Comparison of ENCODE assay signal across 8 cellular contexts in genomic region chr4:42656986-42657792, GRCh38. TPM values are rescaled to one million over a fixed set of nuclear protein-coding genes. Genes with fewer than 3 reads are reported as not detected.
DNase-seq lines count a peak whose midpoint lies in the region; ATAC-seq, FAIRE-seq and TF ChIP-seq lines count a peak whose summit lies in the region.

ATP8A1 (minus strand) TSS chr4:42657105; CDS start chr4:42656873, 232 bp downstream.

- H3K36me3 Mint-ChIP-seq in Caco-2 (ENCODE audit: insufficient read depth, unreplicated experiment): peaks cover 4% of the 10 kb centered on the region

- peak in 1 of 2 experiments; percentile 98; a peak in 2 of 3 replicates for TF ChIP-seq EP300 in H1 (IDR thresholded peaks at IDR 0.05; ENCODE audit: borderline replicate concordance in 1 of 2, low read depth in 2 of 2, low read length in 2 of 2)

- DNase-seq in Caco-2: peak; percentile 87 to 92
- DNase-seq in HUDEP-2 (lab: John Stamatoyannopoulos, UW; ENCODE audit: unreplicated experiment in 76 of 76): peak in 75 of 76 experiments; percentile 5 to 95 (median 76)
- peak; percentile 77 for DNase-seq in NOMO-1 treated with dmso at 0.1 percent for 144 hours (lab: John Stamatoyannopoulos, UW; ENCODE audit: unreplicated experiment)
- DNase-seq in activated CD8-positive, alpha-beta memory T cell treated with anti-CD3 and anti-CD28 coated beads for 48 hours (ENCODE audit: low read depth in 2 of 3, low spot score in 2 of 3): peak; percentile 76 to 91 (median 79)
- peak; percentile 70 to 92 for DNase-seq in H1 (ENCODE audit: low read depth in 1 of 2, low spot score in 2 of 2)
- DNase-seq in mesenchymal stem cell: peak; percentile 89
- peak; percentile 84 for DNase-seq in stimulated activated CD8-positive, alpha-beta memory T cell treated with anti-CD3 and anti-CD28 coated beads, Interleukin-12 subunit alpha, Interleukin-12 subunit beta, amount 100 ng/mL, for 24 hours (ENCODE audit: extremely low read depth)

- WGBS in H1 (ENCODE audit: extremely low coverage in 1 of 2, insufficient coverage in 1 of 2, insufficient read length in 1 of 2, insufficient replicate concordance in 2 of 2, low coverage in 1 of 2, low lambda C conversion rate in 2 of 2, missing lambda C conversion rate in 1 of 2), 2 experiments: 2% methylated on average over 42 of the region's 68 CpGs; no CpG with 5 or more reads in 1 of the 2 experiments
- under 1% methylated on average over 45 of the region's 68 CpGs for WGBS in mesenchymal stem cell

- peak; percentile 82 for FAIRE-seq in H1 (lab: Jason Lieb, UNC)

- TF ChIP-seq CTCF in Caco-2 (IDR thresholded peaks at IDR 0.05; ENCODE audit: insufficient read depth in 1 of 2, low read depth in 1 of 2, low read length in 1 of 2, severe bottlenecking in 1 of 2, unreplicated experiment in 1 of 2) (no peak), H1 (IDR thresholded peaks at IDR 0.05; ENCODE audit: control extremely low read depth in 1 of 3, insufficient read depth in 1 of 3, low read depth in 1 of 3, low read length in 3 of 3) (no peak)

- ATAC-seq in GM21390 (IDR thresholded peaks at IDR 0.05; ENCODE audit: unreplicated experiment): peak; percentile 68

- TF ChIP-seq RAD21 in H1 (IDR thresholded peaks at IDR 0.05 in 1 of 2, conservative IDR thresholded peaks at IDR 0.05 in 1 of 2; ENCODE audit: low read depth in 2 of 2, low read length in 2 of 2): peak in 1 of 2 experiments; percentile 2; a peak in 1 of 4 replicates

- H3K27me3 Mint-ChIP-seq in Caco-2 (ENCODE audit: insufficient read depth, unreplicated experiment): no peaks in the 10 kb centered on the region

- peak within 1 kb of the TSS; percentile 98 for H4K5ac ChIP-seq in H1 (ENCODE audit: insufficient read length, low read depth, low read length)

- peak within 1 kb of the TSS; percentile 92 for H2BK120ac ChIP-seq in H1 (replicated peaks; ENCODE audit: low read depth, low read length)
- H2BK120ac ChIP-seq in mesenchymal stem cell (ENCODE audit: low read depth, low read length): peak within 1 kb of the TSS; percentile 98

- intact Hi-C loops in Caco-2 (cut with micrococcal nuclease; ENCODE audit: unreplicated experiment): loop anchor here (1.0 to 2.0 kb wide), 2 partner anchors 16 to 89 kb away; no protein-coding TSS in a partner anchor

- H3K18ac ChIP-seq in H1 (ENCODE audit: extremely low read depth, low read length) (peak within 1 kb of the TSS; percentile 98), mesenchymal stem cell (ENCODE audit: low read depth in 1 of 2, low read length in 2 of 2) (peak within 1 kb of the TSS; percentile 74 to 93)

- H3K4me1 ChIP-seq in Caco-2 (peaks cover 23% of the 10 kb centered on the region; the same call in 1 of the 2 replicates), H1 (replicated peaks in 1 of 4; ENCODE audit: control insufficient read depth in 3 of 4, insufficient read depth in 4 of 4, low read length in 3 of 4) (peaks cover 0 to 10% (median 2%) of the 10 kb centered on the region in 4 experiments; a peak in 3 of 7 replicates), mesenchymal stem cell (ENCODE audit: control insufficient read depth, insufficient read depth, low read depth, low read length) (peaks cover 9% of the 10 kb centered on the region)

- H3K14ac ChIP-seq in H1 (ENCODE audit: insufficient read length): no peak within 1 kb of the TSS
- peak within 1 kb of the TSS in 1 of 2 experiments; percentile 96 for H3K14ac ChIP-seq in mesenchymal stem cell (ENCODE audit: low read length in 2 of 2)

- no peak within 1 kb of the TSS for H3K23ac ChIP-seq in H1 (ENCODE audit: insufficient read length)
- no peak within 1 kb of the TSS for H3K23ac ChIP-seq in mesenchymal stem cell (ENCODE audit: low read length in 2 of 2)

- H3K9me3 ChIP-seq in Caco-2 (no peaks in the 10 kb centered on the region), H1 (ENCODE audit: insufficient read depth in 2 of 2, low read depth in 1 of 2, low read length in 1 of 2) (no peaks in the 10 kb centered on the region), mesenchymal stem cell (ENCODE audit: control insufficient read depth, low read length) (no peaks in the 10 kb centered on the region)

- H3K27ac ChIP-seq in H1 (ENCODE audit: low read depth, low read length) (peak within 1 kb of the TSS; percentile 98), mesenchymal stem cell (ENCODE audit: low read length, poor library complexity, severe bottlenecking) (peak within 1 kb of the TSS; percentile 96)

- no peak within 1 kb of the TSS for H3K4ac ChIP-seq in H1 (replicated peaks; ENCODE audit: insufficient read length, low read depth, low read length)
- H3K4ac ChIP-seq in mesenchymal stem cell (ENCODE audit: low read depth in 1 of 2, low read length in 2 of 2): peak within 1 kb of the TSS; percentile 46 to 77

- H3K9ac ChIP-seq in H1 (replicated peaks in 1 of 4; ENCODE audit: extremely low read depth in 1 of 4, low read depth in 3 of 4, low read length in 3 of 4) (peak within 1 kb of the TSS; percentile 58 to 98 (median 96)), mesenchymal stem cell (ENCODE audit: low read length) (peak within 1 kb of the TSS; percentile 97)

- H3K4me1 Mint-ChIP-seq in Caco-2 (ENCODE audit: low read depth, unreplicated experiment): peaks cover 28% of the 10 kb centered on the region

- H3K4me3 ChIP-seq in Caco-2 (ENCODE audit: low read depth, low read length) (peak within 1 kb of the TSS; percentile 89), H1 (ENCODE audit: extremely low read depth in 1 of 4, insufficient read depth in 2 of 4, low read depth in 3 of 4, low read length in 4 of 4) (peak within 1 kb of the TSS; percentile 77 to 82 (median 80)), mesenchymal stem cell (ENCODE audit: insufficient read depth in 1 of 2, low read depth in 1 of 2, low read length in 2 of 2) (peak within 1 kb of the TSS; percentile 72 to 92)

- no peaks in the 10 kb centered on the region for H4K20me1 ChIP-seq in H1 (replicated peaks in 1 of 2; ENCODE audit: control insufficient read depth in 1 of 2, insufficient read depth in 2 of 2, low read length in 2 of 2)

- peak within 1 kb of the TSS; percentile 76 for H3K4me3 Mint-ChIP-seq in Caco-2 (ENCODE audit: unreplicated experiment)

- H2BK15ac ChIP-seq in H1 (ENCODE audit: low read length) (peak within 1 kb of the TSS; percentile 99; the same call in 1 of the 2 replicates), mesenchymal stem cell (ENCODE audit: low read depth, poor library complexity, severe bottlenecking) (peak within 1 kb of the TSS; percentile 66)

- H2AFZ ChIP-seq in H1 (ENCODE audit: low read length): peak within 1 kb of the TSS; percentile 99
- H2AFZ ChIP-seq in mesenchymal stem cell (ENCODE audit: low read depth, low read length): peak within 1 kb of the TSS; percentile 99

- CTCF ChIA-PET in Caco-2 (lab: Charles Lee) (interaction anchor here (0.6 to 2.4 kb wide), 4 partner anchors 23 to 88 kb away, joined by 3 to 15 read pairs (median 5); no protein-coding TSS in a partner anchor), H1 (lab: Charles Lee; ENCODE audit: partially characterized antibody) (interaction anchor here (0.6 to 1.4 kb wide), 4 partner anchors 11 to 269 kb away, joined by 3 to 5 read pairs (median 4); no protein-coding TSS in a partner anchor)

- H4K8ac ChIP-seq in H1 (ENCODE audit: extremely low read depth, insufficient read depth, low read length) (peak within 1 kb of the TSS; percentile 99), mesenchymal stem cell (ENCODE audit: low read length) (peak within 1 kb of the TSS; percentile 95)

- POLR2A ChIA-PET in Caco-2 (lab: Charles Lee): interaction anchor here (0.6 to 1.2 kb wide), 11 partner anchors 9 to 220 kb away, joined by 3 to 7 read pairs (median 4); no protein-coding TSS in a partner anchor
- POLR2A ChIA-PET in H1 (lab: Charles Lee; ENCODE audit: partially characterized antibody): interaction anchor here (0.7 to 1.4 kb wide), 4 partner anchors 13 to 239 kb away, joined by 3 to 6 read pairs (median 3); no protein-coding TSS in a partner anchor

- peaks cover 14% of the 10 kb centered on the region for H3K9me3 Mint-ChIP-seq in Caco-2 (ENCODE audit: unreplicated experiment)

- H2AK5ac ChIP-seq in H1 (ENCODE audit: low read depth, low read length) (no peak within 1 kb of the TSS), mesenchymal stem cell (ENCODE audit: low read length, severe bottlenecking) (no peak within 1 kb of the TSS)

- TF ChIP-seq POLR2A in H1 (IDR thresholded peaks at IDR 0.05; ENCODE audit: control extremely low read depth in 1 of 2, low read depth in 2 of 2, low read length in 2 of 2): peak; percentile 57 to 92

- peak within 1 kb of the TSS; percentile 86; the same call in 1 of the 2 replicates for H2BK20ac ChIP-seq in H1 (ENCODE audit: low read length)

- BruUV-seq in Caco-2 (replicated peaks; lab: Mats Ljungman, UMichigan): no TSS peak

- peak within 1 kb of the TSS; percentile 96 for H4K91ac ChIP-seq in H1 (replicated peaks; ENCODE audit: insufficient read length, low read length)
- H4K91ac ChIP-seq in mesenchymal stem cell (ENCODE audit: low read length): peak within 1 kb of the TSS; percentile 74

- H3K79me1 ChIP-seq in H1 (ENCODE audit: low read depth, low read length) (no peaks in the 10 kb centered on the region), mesenchymal stem cell (replicated peaks; ENCODE audit: low read length, poor library complexity, severe bottlenecking) (peaks cover 3% of the 10 kb centered on the region)

- H3K36me3 ChIP-seq in Caco-2 (ENCODE audit: control insufficient read depth, insufficient read depth, low read length) (no peaks in the 10 kb centered on the region), H1 (ENCODE audit: control insufficient read depth in 2 of 4, insufficient read depth in 4 of 4, low read length in 3 of 4) (no peaks in the 10 kb centered on the region), mesenchymal stem cell (ENCODE audit: control insufficient read depth in 1 of 2, insufficient read depth in 2 of 2, low read depth in 1 of 2, low read length in 2 of 2) (no peaks in the 10 kb centered on the region)

- H3K27me3 ChIP-seq in Caco-2 (replicated peaks; ENCODE audit: control insufficient read depth, insufficient read depth, low read length): no peaks in the 10 kb centered on the region
- H3K27me3 ChIP-seq in H1 (replicated peaks in 1 of 4; ENCODE audit: control insufficient read depth in 3 of 4, extremely low read depth in 1 of 4, insufficient read depth in 3 of 4, low read length in 3 of 4): peaks cover 0 to 2% (median 0%) of the 10 kb centered on the region in 4 experiments; a peak in 1 of 7 replicates
- peaks cover 0 to 9% of the 10 kb centered on the region in 2 experiments for H3K27me3 ChIP-seq in mesenchymal stem cell (ENCODE audit: control insufficient read depth in 1 of 2, insufficient read depth in 1 of 2, low read length in 2 of 2)

- H2BK5ac ChIP-seq in H1 (ENCODE audit: low read depth, low read length): peak within 1 kb of the TSS; percentile 96
- H2BK5ac ChIP-seq in mesenchymal stem cell (ENCODE audit: low read depth, low read length, poor library complexity, severe bottlenecking): peak within 1 kb of the TSS; percentile 93

- H3K27ac Mint-ChIP-seq in Caco-2 (ENCODE audit: unreplicated experiment): peak within 1 kb of the TSS; percentile 96

- H3K56ac ChIP-seq in H1 (replicated peaks; ENCODE audit: insufficient read length, low read depth, low read length): peak within 1 kb of the TSS; percentile 77

- H2BK12ac ChIP-seq in H1 (ENCODE audit: low read depth, low read length) (peak within 1 kb of the TSS; percentile 99), mesenchymal stem cell (ENCODE audit: low read length in 2 of 2) (peak within 1 kb of the TSS; percentile 72 to 87)

- H3K79me2 ChIP-seq in H1 (ENCODE audit: control insufficient read depth in 1 of 2, insufficient read depth in 2 of 2, low read length in 2 of 2): peaks cover 0 to 10% of the 10 kb centered on the region in 2 experiments; a peak in 1 of 4 replicates

- H3K23me2 ChIP-seq in H1 (ENCODE audit: low read depth, low read length): peaks cover 14% of the 10 kb centered on the region

- H3K4me2 ChIP-seq in H1 (ENCODE audit: insufficient read depth in 1 of 2, low read depth in 2 of 2, low read length in 2 of 2): peak within 1 kb of the TSS; percentile 88 to 89
- H3K4me2 ChIP-seq in mesenchymal stem cell (ENCODE audit: low read length, poor library complexity, severe bottlenecking): peak within 1 kb of the TSS; percentile 100

RNA-seq across cellular contexts. Expression of gene ATP8A1, which starts in this region (rescaled TPM):
- 9.3 and 11.6 TPM in 2 replicates for total RNA-seq in Caco-2 (2022)
- total RNA-seq in H1 (2021; fragmentation: NEBNext Ultra II Directional; extraction: Animal tissue kit (Norgen Biotek cat#: 25700)): 12.2 and 14.9 TPM in 2 replicates
- 2.2 and 3.7 TPM in 2 replicates for polyA plus RNA-seq in H1 (2011; rRNA removed)
- 6.3 TPM for polyA plus RNA-seq in H1 (2011; cell fraction: cytosol; rRNA removed)
- polyA plus RNA-seq in H1 (2011; cell fraction: nucleus; rRNA removed): 4.9 TPM
- 3.9 to 9.1 TPM (median 4.6 TPM) in 4 replicates for polyA plus RNA-seq in H1 (2012, experiment 1 of 2)
- 0.22 TPM for polyA plus RNA-seq in H1 (2012, experiment 2 of 2)
- polyA plus RNA-seq in H1 (2013, experiment 1 of 2): 7.9 TPM
- 8.2 TPM for polyA plus RNA-seq in H1 (2013, experiment 2 of 2)
- polyA minus RNA-seq in H1 (2011; rRNA and poly(A)+ RNA removed): 20.5 and 22.5 TPM in 2 replicates
- 8.1 TPM for polyA minus RNA-seq in H1 (2011; cell fraction: cytosol; rRNA and poly(A)+ RNA removed)
- polyA minus RNA-seq in H1 (2011; cell fraction: nucleus; rRNA and poly(A)+ RNA removed): 52.8 TPM
- 0.43 TPM for polyA plus RNA-seq in mesenchymal stem cell (2013, experiment 1 of 2)
- 0.36 TPM for polyA plus RNA-seq in mesenchymal stem cell (2013, experiment 2 of 2)

Comparison
In these comparisons a context has a peak if more than half of its experiments do, and no peak if none do; other contexts are left out.
1. Peak in every context shown above with its lines: DNase-seq, ATAC-seq, H3K4me3 ChIP-seq and H3K27ac ChIP-seq.